ENCODE assay signal across 15 cellular contexts in genomic region chr16:53844796-53845195, GRCh38.
"Had no signal": no experiment of that assay in that cellular context is flagged by ENCODE, and none has a peak within 500 bp of the region (broad histone marks: within the 10 kb centered on the region; RNA-seq: fewer than 3 reads in every experiment).

No MANE protein-coding gene starts in this region.

- H3K27me3 Mint-ChIP-seq: activated CD4-positive, alpha-beta T cell treated with anti-CD3 and anti-CD28 coated beads for 36 hours; activated naive CD4-positive, alpha-beta T cell treated with anti-CD3 and anti-CD28 coated beads, Interleukin-2, amount 10 ng/mL, durations not matched to agents 7 days and 5 days; activated T-helper 17 cell treated with anti-CD3 and anti-CD28 coated beads, Interleukin-2, amount 50 U/mL, for 72 hours; stimulated activated naive CD8-positive, alpha-beta T cell treated with anti-CD3 and anti-CD28 coated beads, Interleukin-15, Interleukin-2, amounts not matched to agents 100 ng/mL and 50 ng/mL, for 24 hours had no signal

- H3K27ac Mint-ChIP-seq: activated CD4-positive, alpha-beta T cell treated with anti-CD3 and anti-CD28 coated beads for 36 hours; activated CD8-positive, alpha-beta T cell treated with anti-CD3 and anti-CD28 coated beads, Interleukin-2, amount 10 ng/mL, durations not matched to agents 7 days and 5 days; activated naive CD4-positive, alpha-beta T cell treated with anti-CD3 and anti-CD28 coated beads, Interleukin-2, amount 10 ng/mL, durations not matched to agents 7 days and 5 days; activated T-helper 17 cell treated with anti-CD3 and anti-CD28 coated beads, Interleukin-2, amount 50 U/mL, for 72 hours; endodermal cell; natural killer cell; stimulated activated naive CD8-positive, alpha-beta T cell treated with anti-CD3 and anti-CD28 coated beads, Interleukin-15, Interleukin-2, amounts not matched to agents 100 ng/mL and 50 ng/mL, for 24 hours had no signal

- ATAC-seq: activated CD4-positive, alpha-beta T cell treated with anti-CD3 and anti-CD28 coated beads for 36 hours; activated CD8-positive, alpha-beta T cell treated with anti-CD3 and anti-CD28 coated beads, Interleukin-2, amount 10 ng/mL, durations not matched to agents 7 days and 5 days; activated T-helper 17 cell treated with anti-CD3 and anti-CD28 coated beads, Interleukin-2, amount 50 U/mL, for 72 hours; left colon; mucosa of descending colon; natural killer cell had no signal

- DNase-seq: activated CD4-positive, alpha-beta T cell treated with anti-CD3 and anti-CD28 coated beads for 36 hours; activated CD8-positive, alpha-beta T cell treated with anti-CD3 and anti-CD28 coated beads, Interleukin-2, amount 10 ng/mL, durations not matched to agents 7 days and 5 days; activated naive CD4-positive, alpha-beta T cell treated with anti-CD3 and anti-CD28 coated beads, Interleukin-2, amount 10 ng/mL, durations not matched to agents 7 days and 5 days; central memory CD4-positive, alpha-beta T cell; endodermal cell; left colon; mucosa of descending colon; natural killer cell; stimulated activated CD4-positive, alpha-beta T cell treated with anti-CD3 and anti-CD28 coated beads, Interleukin-4, amount 100 ng/mL, for 1 hour; stimulated activated CD8-positive, alpha-beta memory T cell treated with anti-CD3 and anti-CD28 coated beads, Interleukin-4, amount 100 ng/mL, for 48 hours; T-helper 9 cell; WERI-Rb-1 had no signal

- H3K9me3 Mint-ChIP-seq: activated naive CD4-positive, alpha-beta T cell treated with anti-CD3 and anti-CD28 coated beads, Interleukin-2, amount 10 ng/mL, durations not matched to agents 7 days and 5 days; activated T-helper 17 cell treated with anti-CD3 and anti-CD28 coated beads, Interleukin-2, amount 50 U/mL, for 72 hours; endodermal cell; natural killer cell; stimulated activated naive CD8-positive, alpha-beta T cell treated with anti-CD3 and anti-CD28 coated beads, Interleukin-15, Interleukin-2, amounts not matched to agents 100 ng/mL and 50 ng/mL, for 24 hours had no signal

- H3K4me3 Mint-ChIP-seq: activated CD4-positive, alpha-beta T cell treated with anti-CD3 and anti-CD28 coated beads for 36 hours; activated CD8-positive, alpha-beta T cell treated with anti-CD3 and anti-CD28 coated beads, Interleukin-2, amount 10 ng/mL, durations not matched to agents 7 days and 5 days; activated naive CD4-positive, alpha-beta T cell treated with anti-CD3 and anti-CD28 coated beads, Interleukin-2, amount 10 ng/mL, durations not matched to agents 7 days and 5 days; activated T-helper 17 cell treated with anti-CD3 and anti-CD28 coated beads, Interleukin-2, amount 50 U/mL, for 72 hours; endodermal cell; natural killer cell; stimulated activated naive CD8-positive, alpha-beta T cell treated with anti-CD3 and anti-CD28 coated beads, Interleukin-15, Interleukin-2, amounts not matched to agents 100 ng/mL and 50 ng/mL, for 24 hours had no signal

- H3K27ac ChIP-seq: prostate gland, WERI-Rb-1 had no signal
